In genomic region chrX:25125483-25125882, GRCh38 we compare ENCODE assay signal across 18 cellular contexts.
DNase-seq lines count a peak whose midpoint lies in the region; ATAC-seq and TF ChIP-seq lines count a peak whose summit lies in the region.
"Had no signal": no experiment of that assay in that cellular context is flagged by ENCODE, and none has a peak within 500 bp of the region (broad histone marks: within the 10 kb centered on the region; RNA-seq: fewer than 3 reads in every experiment).

No MANE protein-coding gene starts in this region.

- in situ Hi-C loops in HAP-1 (cut with MboI; ENCODE audit: low sequenced_read_pairs) = no loop called here

- H3K36me3 ChIP-seq in HAP-1 (replicated peaks) (no peaks in the 10 kb centered on the region), SJCRH30 (no peaks in the 10 kb centered on the region), liver (ENCODE audit: control insufficient read depth in 4 of 4, insufficient read depth in 3 of 4, low read depth in 1 of 4, low read length in 3 of 4) (no peaks in the 10 kb centered on the region)
- H3K36me3 ChIP-seq: BLaER1 had no signal

- 38% methylated on average over 4 of the region's 4 CpGs for WGBS in liver

- H3K4me3 ChIP-seq in HAP-1 (no peak overlapping the region), SJCRH30 (no peak overlapping the region), liver (ENCODE audit: low read depth in 1 of 3, low read length in 3 of 3) (no peak overlapping the region)
- H3K4me3 ChIP-seq: BLaER1, GM12878 had no signal

- TF ChIP-seq CTCF in liver (IDR thresholded peaks at IDR 0.05; ENCODE audit: low read depth, low read length, missing input control) = no peak

- H3K9me3 ChIP-seq in HAP-1 = peaks cover 7% of the 10 kb centered on the region
- no peaks in the 10 kb centered on the region for H3K9me3 ChIP-seq in SJCRH30 (replicated peaks)
- peaks cover 0 to 3% (median under 1%) of the 10 kb centered on the region in 4 donors for H3K9me3 ChIP-seq in liver (ENCODE audit: control insufficient read depth in 4 of 4, low read length in 3 of 4)
- H3K9me3 ChIP-seq: Caco-2 had no signal

- DNase-seq in HAP-1 (ENCODE audit: low spot score in 2 of 2) = peak; percentile 31 to 52
- DNase-seq in SJCRH30 = peak; percentile 31 to 59
- no peak for DNase-seq in NCI-H1694 (lab: John Stamatoyannopoulos, UW)
- DNase-seq: Caco-2; CD4-positive, CD25-positive, alpha-beta regulatory T cell; CD8-positive, alpha-beta T cell; DMS79; EL; GDM1; GOT3; HCEC 1CT had no signal

- ATAC-seq in GM21367 (IDR thresholded peaks at IDR 0.05; ENCODE audit: unreplicated experiment) (no peak), GM19395 (IDR thresholded peaks at IDR 0.05; ENCODE audit: unreplicated experiment) (no peak)
- ATAC-seq: CD8-positive, alpha-beta T cell; GM12878 had no signal

- peak overlapping the region; percentile 33 for H3K27ac ChIP-seq in SJCRH30
- no peak overlapping the region for H3K27ac ChIP-seq in liver (ENCODE audit: low read depth in 1 of 2, low read length in 2 of 2)
- H3K27ac ChIP-seq: 22Rv1, BLaER1, C4-2B had no signal

- H3K4me1 ChIP-seq in HAP-1 = peaks cover 23% of the 10 kb centered on the region
- peaks cover 18% of the 10 kb centered on the region for H3K4me1 ChIP-seq in SJCRH30
- no peaks in the 10 kb centered on the region for H3K4me1 ChIP-seq in liver (ENCODE audit: control insufficient read depth in 4 of 4, insufficient read depth in 4 of 4, low read length in 3 of 4)
- H3K4me1 ChIP-seq: BLaER1, Caco-2 had no signal

- no peak overlapping the region for H3K9ac ChIP-seq in liver (ENCODE audit: low read depth in 1 of 2, low read length in 2 of 2)
- H3K9ac ChIP-seq: BLaER1 had no signal

- peak in 1 of 2 donors; percentile 6 for TF ChIP-seq RAD21 in liver (IDR thresholded peaks at IDR 0.05)

- no peaks in the 10 kb centered on the region for H3K27me3 ChIP-seq in HAP-1 (ENCODE audit: low read depth)
- H3K27me3 ChIP-seq in SJCRH30 = no peaks in the 10 kb centered on the region
- no peaks in the 10 kb centered on the region for H3K27me3 ChIP-seq in liver (ENCODE audit: control insufficient read depth in 4 of 4, insufficient read depth in 4 of 4, low read length in 3 of 4)

TF ChIP-seq in liver, 16 proteins besides CTCF, POLR2A, EP300 and RAD21:
- TF ChIP-seq HNF4A (conservative IDR thresholded peaks at IDR 0.05) = peak; percentile 82 to 84
- TF ChIP-seq RXRA (IDR thresholded peaks at IDR 0.05) = peak in 1 of 2 donors; percentile 27
- TF ChIP-seq, protein P1, sequence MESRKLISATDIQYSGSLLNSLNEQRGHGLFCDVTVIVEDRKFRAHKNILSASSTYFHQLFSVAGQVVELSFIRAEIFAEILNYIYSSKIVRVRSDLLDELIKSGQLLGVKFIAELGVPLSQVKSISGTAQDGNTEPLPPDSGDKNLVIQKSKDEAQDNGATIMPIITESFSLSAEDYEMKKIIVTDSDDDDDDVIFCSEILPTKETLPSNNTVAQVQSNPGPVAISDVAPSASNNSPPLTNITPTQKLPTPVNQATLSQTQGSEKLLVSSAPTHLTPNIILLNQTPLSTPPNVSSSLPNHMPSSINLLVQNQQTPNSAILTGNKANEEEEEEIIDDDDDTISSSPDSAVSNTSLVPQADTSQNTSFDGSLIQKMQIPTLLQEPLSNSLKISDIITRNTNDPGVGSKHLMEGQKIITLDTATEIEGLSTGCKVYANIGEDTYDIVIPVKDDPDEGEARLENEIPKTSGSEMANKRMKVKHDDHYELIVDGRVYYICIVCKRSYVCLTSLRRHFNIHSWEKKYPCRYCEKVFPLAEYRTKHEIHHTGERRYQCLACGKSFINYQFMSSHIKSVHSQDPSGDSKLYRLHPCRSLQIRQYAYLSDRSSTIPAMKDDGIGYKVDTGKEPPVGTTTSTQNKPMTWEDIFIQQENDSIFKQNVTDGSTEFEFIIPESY (IDR thresholded peaks at IDR 0.05) = peak; percentile 28
- TF ChIP-seq FOXA2 (IDR thresholded peaks at IDR 0.05) = no peak
- TF ChIP-seq MAX (IDR thresholded peaks at IDR 0.05) = peak; percentile 20
- peak; percentile 80 for TF ChIP-seq SP1 (IDR thresholded peaks at IDR 0.05)
- no peak for TF ChIP-seq TAF1 (conservative IDR thresholded peaks at IDR 0.05)
